35 cellular contexts compared by ENCODE assay signal in the genomic region with DNA sequence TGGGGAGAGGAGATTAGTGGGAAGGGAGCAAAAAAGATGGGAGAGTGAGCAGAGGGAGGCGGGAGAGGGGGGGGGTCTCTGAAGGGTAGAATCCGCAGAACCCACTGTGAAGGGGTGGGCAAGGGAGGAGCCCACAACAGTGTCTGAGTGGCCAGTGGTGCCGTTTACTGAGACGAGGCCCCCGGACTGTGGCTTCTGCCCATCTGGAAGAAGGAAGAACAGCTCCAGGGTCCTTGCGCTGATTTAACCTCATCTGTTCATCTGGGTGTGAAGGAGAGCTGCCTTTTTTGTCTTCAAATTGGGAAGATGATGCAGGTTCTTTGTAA. TPM values are rescaled to one million over a fixed set of nuclear protein-coding genes. Genes with fewer than 3 reads are reported as not detected.
"Had no signal": no experiment of that assay in that cellular context is flagged by ENCODE, and none has a peak within 500 bp of the region (broad histone marks: within the 10 kb centered on the region; RNA-seq: fewer than 3 reads in every experiment).

No MANE protein-coding gene starts in this region.

- H3K27me3 Mint-ChIP-seq: activated CD4-positive, alpha-beta T cell treated with anti-CD3 and anti-CD28 coated beads, Interleukin-2, amount 10 ng/mL, durations not matched to agents 24 days and 14 days; activated CD8-positive, alpha-beta memory T cell treated with anti-CD3 and anti-CD28 coated beads, Interleukin-2, amount 10 ng/mL, durations not matched to agents 7 days and 5 days had no signal

- H3K27ac Mint-ChIP-seq: activated B cell treated with CpG ODN at 0.5 μM for 24 hours; activated CD4-positive, alpha-beta memory T cell treated with anti-CD3 and anti-CD28 coated beads for 36 hours; activated CD4-positive, alpha-beta T cell treated with anti-CD3 and anti-CD28 coated beads, Interleukin-2, amount 10 ng/mL, durations not matched to agents 24 days and 14 days; activated CD8-positive, alpha-beta memory T cell treated with anti-CD3 and anti-CD28 coated beads, Interleukin-2, amount 10 ng/mL, durations not matched to agents 7 days and 5 days; activated CD8-positive, alpha-beta T cell treated with anti-CD3 and anti-CD28 coated beads for 36 hours; activated naive CD4-positive, alpha-beta T cell treated with anti-CD3 and anti-CD28 coated beads, Interleukin-2, amount 50 U/mL, for 72 hours; activated naive CD8-positive, alpha-beta T cell treated with anti-CD3 and anti-CD28 coated beads for 36 hours; activated T-cell treated with anti-CD3 and anti-CD28 coated beads, Interleukin-2, amount 50 U/mL, for 24 hours; activated T-helper 2 cell treated with anti-CD3 and anti-CD28 coated beads, Interferon-gamma antibody, Interleukin-2, Interleukin-4, amounts not matched to agents 10 μg/mL and 5 μg/mL and 100 μg/mL, durations not matched to agents 14 hours and 24 hours and 36 hours; T-helper 1 cell treated with Interleukin-12 subunit alpha and Interleukin-12 subunit beta and Interleukin-4 antibody, amounts not matched to agents 30 μg/mL and 1 μg/mL, for 36 hours; T-helper 2 cell treated with Interferon-gamma antibody and Interleukin-4, amounts not matched to agents 5 μg/mL and 100 μg/mL, for 36 hours had no signal

- H3K36me3 Mint-ChIP-seq: activated CD4-positive, alpha-beta memory T cell treated with anti-CD3 and anti-CD28 coated beads for 36 hours; activated CD8-positive, alpha-beta memory T cell treated with anti-CD3 and anti-CD28 coated beads, Interleukin-2, amount 10 ng/mL, durations not matched to agents 7 days and 5 days; activated naive CD4-positive, alpha-beta T cell treated with anti-CD3 and anti-CD28 coated beads, Interleukin-2, amount 50 U/mL, for 72 hours; activated naive CD8-positive, alpha-beta T cell treated with anti-CD3 and anti-CD28 coated beads for 36 hours had no signal

- H3K9me3 ChIP-seq: adrenal gland, body of pancreas, breast epithelium had no signal

- H3K9me3 Mint-ChIP-seq: activated B cell treated with CpG ODN at 0.5 μM for 24 hours; activated T-helper 2 cell treated with anti-CD3 and anti-CD28 coated beads, Interferon-gamma antibody, Interleukin-2, Interleukin-4, amounts not matched to agents 10 μg/mL and 5 μg/mL and 100 μg/mL, durations not matched to agents 14 hours and 24 hours and 36 hours; central memory CD8-positive, alpha-beta T cell; T-helper 1 cell treated with Interleukin-12 subunit alpha and Interleukin-12 subunit beta and Interleukin-4 antibody, amounts not matched to agents 30 μg/mL and 1 μg/mL, for 36 hours had no signal

- ATAC-seq: activated CD8-positive, alpha-beta memory T cell treated with anti-CD3 and anti-CD28 coated beads, Interleukin-2, amount 10 ng/mL, durations not matched to agents 7 days and 5 days; activated CD8-positive, alpha-beta T cell treated with anti-CD3 and anti-CD28 coated beads for 36 hours; activated naive CD4-positive, alpha-beta T cell treated with anti-CD3 and anti-CD28 coated beads, Interleukin-2, amount 50 U/mL, for 72 hours; body of pancreas had no signal

- H3K27me3 ChIP-seq: adrenal gland, body of pancreas, brain microvascular endothelial cell, breast epithelium had no signal

- H3K4me3 ChIP-seq: adrenal gland, body of pancreas, breast epithelium had no signal

- H3K4me1 Mint-ChIP-seq: activated B cell treated with CpG ODN at 0.5 μM for 24 hours; activated CD4-positive, alpha-beta T cell treated with anti-CD3 and anti-CD28 coated beads, Interleukin-2, amount 10 ng/mL, durations not matched to agents 24 days and 14 days; activated CD8-positive, alpha-beta memory T cell treated with anti-CD3 and anti-CD28 coated beads, Interleukin-2, amount 10 ng/mL, durations not matched to agents 7 days and 5 days; activated naive CD8-positive, alpha-beta T cell treated with anti-CD3 and anti-CD28 coated beads for 36 hours; central memory CD8-positive, alpha-beta T cell had no signal

- H3K27ac ChIP-seq: adrenal gland, body of pancreas, brain microvascular endothelial cell, breast epithelium, VCaP had no signal

- H3K4me1 ChIP-seq: adrenal gland, body of pancreas, breast epithelium had no signal

- H3K36me3 ChIP-seq: adrenal gland, brain microvascular endothelial cell, breast epithelium had no signal

- DNase-seq: activated B cell treated with CpG ODN at 0.5 μM for 24 hours; activated CD4-positive, alpha-beta memory T cell treated with anti-CD3 and anti-CD28 coated beads for 36 hours; activated CD4-positive, alpha-beta T cell treated with anti-CD3 and anti-CD28 coated beads for 4 hours; activated CD4-positive, alpha-beta T cell treated with anti-CD3 and anti-CD28 coated beads, Interleukin-2, amount 10 ng/mL, durations not matched to agents 24 days and 14 days; activated CD4-positive, alpha-beta T cell treated with anti-CD3 and anti-CD28 coated beads, Interleukin-2, amount 50 U/mL, for 1 hour; activated CD4-positive, alpha-beta T cell treated with anti-CD3 and anti-CD28 coated beads, Interleukin-2, amount 50 U/mL, for 4 hours; activated CD4-positive, CD25-positive, alpha-beta regulatory T cell treated with anti-CD3 and anti-CD28 coated beads, Interleukin-2, amount 50 U/mL, for 72 hours; activated CD8-positive, alpha-beta memory T cell treated with anti-CD3 and anti-CD28 coated beads, Interleukin-2, amount 10 ng/mL, durations not matched to agents 7 days and 5 days; activated CD8-positive, alpha-beta T cell treated with anti-CD3 and anti-CD28 coated beads for 36 hours; activated effector memory CD4-positive, alpha-beta T cell treated with Interleukin-2 at 50 U/mL for 16 hours; activated gamma-delta T cell; activated naive CD4-positive, alpha-beta T cell treated with anti-CD3 and anti-CD28 coated beads, Interleukin-2, amount 50 U/mL, for 16 hours; activated naive CD4-positive, alpha-beta T cell treated with Interleukin-2 at 50 U/mL for 16 hours; activated naive CD8-positive, alpha-beta T cell treated with anti-CD3 and anti-CD28 coated beads for 36 hours; activated T-cell treated with anti-CD3 and anti-CD28 coated beads for 4 hours; activated T-cell treated with anti-CD3 and anti-CD28 coated beads, Interleukin-2, amount 50 U/mL, for 24 hours; activated T-cell treated with anti-CD3 and anti-CD28 coated beads, Interleukin-2, amount 50 U/mL, for 48 hours; amniotic stem cell; aorta; body of pancreas; brain microvascular endothelial cell; caudate nucleus; cerebellar nuclear complex; SW 1271; T-helper 1 cell; T-helper 2 cell; T-helper 9 cell had no signal

- H3K4me3 Mint-ChIP-seq: activated B cell treated with CpG ODN at 0.5 μM for 24 hours; activated CD4-positive, alpha-beta memory T cell treated with anti-CD3 and anti-CD28 coated beads for 36 hours; activated CD4-positive, alpha-beta T cell treated with anti-CD3 and anti-CD28 coated beads, Interleukin-2, amount 10 ng/mL, durations not matched to agents 24 days and 14 days; activated CD8-positive, alpha-beta memory T cell treated with anti-CD3 and anti-CD28 coated beads, Interleukin-2, amount 10 ng/mL, durations not matched to agents 7 days and 5 days; activated CD8-positive, alpha-beta T cell treated with anti-CD3 and anti-CD28 coated beads for 36 hours; activated naive CD8-positive, alpha-beta T cell treated with anti-CD3 and anti-CD28 coated beads for 36 hours; activated T-cell treated with anti-CD3 and anti-CD28 coated beads, Interleukin-2, amount 50 U/mL, for 24 hours; central memory CD8-positive, alpha-beta T cell; T-helper 1 cell treated with Interleukin-12 subunit alpha and Interleukin-12 subunit beta and Interleukin-4 antibody, amounts not matched to agents 30 μg/mL and 1 μg/mL, for 36 hours; T-helper 2 cell treated with Interferon-gamma antibody and Interleukin-4, amounts not matched to agents 5 μg/mL and 100 μg/mL, for 36 hours had no signal

RNA-seq across cellular contexts. Expression of a gene that starts 45.7 kb away (rescaled TPM):
- total RNA-seq: activated B cell treated with CpG ODN at 0.5 μM for 24 hours; activated CD4-positive, alpha-beta memory T cell treated with anti-CD3 and anti-CD28 coated beads for 36 hours; activated CD4-positive, alpha-beta T cell treated with anti-CD3 and anti-CD28 coated beads, Interleukin-2, amount 10 ng/mL, durations not matched to agents 24 days and 14 days; activated CD8-positive, alpha-beta memory T cell treated with anti-CD3 and anti-CD28 coated beads, Interleukin-2, amount 10 ng/mL, durations not matched to agents 7 days and 5 days; activated CD8-positive, alpha-beta T cell treated with anti-CD3 and anti-CD28 coated beads for 36 hours; activated naive CD8-positive, alpha-beta T cell treated with anti-CD3 and anti-CD28 coated beads for 36 hours; activated T-helper 2 cell treated with anti-CD3 and anti-CD28 coated beads, Interferon-gamma antibody, Interleukin-2, Interleukin-4, amounts not matched to agents 10 μg/mL and 5 μg/mL and 100 μg/mL, durations not matched to agents 14 hours and 24 hours and 36 hours had no signal
